In genomic region chr16:67461600-67462278, GRCh38 we compare ENCODE assay signal across 1 cellular context.
TF ChIP-seq lines count a peak whose summit lies in the region.

No MANE protein-coding gene starts in this region.

TF ChIP-seq in IMR-90, 13 proteins besides CTCF, POLR2A, EP300 and RAD21:
- TF ChIP-seq SMC3 (IDR thresholded peaks at IDR 0.05; ENCODE audit: low read depth, low read length) = no peak
- TF ChIP-seq MAZ (IDR thresholded peaks at IDR 0.05; ENCODE audit: borderline replicate concordance, low read depth, low read length) = no peak
- TF ChIP-seq MAFK (IDR thresholded peaks at IDR 0.05; ENCODE audit: low read depth, low read length) = no peak
